Comparison of ENCODE assay signal across 26 cellular contexts in genomic region chr2:192544371-192544955, GRCh38.
DNase-seq lines count a peak whose midpoint lies in the region; ATAC-seq, FAIRE-seq and TF ChIP-seq lines count a peak whose summit lies in the region.
"Had no signal": no experiment of that assay in that cellular context is flagged by ENCODE, and none has a peak within 500 bp of the region (broad histone marks: within the 10 kb centered on the region; RNA-seq: fewer than 3 reads in every experiment).

No MANE protein-coding gene starts in this region.

- no peak overlapping the region for H4K91ac ChIP-seq in H1 (replicated peaks; ENCODE audit: insufficient read length, low read length)

- no peaks in the 10 kb centered on the region for H3K23me2 ChIP-seq in H1 (ENCODE audit: low read depth, low read length)

- H4K8ac ChIP-seq in H1 (ENCODE audit: extremely low read depth, insufficient read depth, low read length) = no peak overlapping the region

- H3K18ac ChIP-seq in H1 (ENCODE audit: extremely low read depth, low read length) = no peak overlapping the region

- peaks cover 2% of the 10 kb centered on the region for H3K27me3 Mint-ChIP-seq in mesothelial cell of epicardium (ENCODE audit: low read depth)
- H3K27me3 Mint-ChIP-seq in naive thymus-derived CD8-positive, alpha-beta T cell = no peaks in the 10 kb centered on the region
- H3K27me3 Mint-ChIP-seq: activated naive CD4-positive, alpha-beta T cell treated with anti-CD3 and anti-CD28 coated beads, Interleukin-2, amount 10 ng/mL, durations not matched to agents 7 days and 5 days; naive thymus-derived CD4-positive, alpha-beta T cell; type B pancreatic cell had no signal

- H3K36me3 Mint-ChIP-seq in mesothelial cell of epicardium = no peaks in the 10 kb centered on the region
- H3K36me3 Mint-ChIP-seq in naive thymus-derived CD8-positive, alpha-beta T cell = no peaks in the 10 kb centered on the region
- H3K36me3 Mint-ChIP-seq: activated naive CD4-positive, alpha-beta T cell treated with anti-CD3 and anti-CD28 coated beads, Interleukin-2, amount 10 ng/mL, durations not matched to agents 7 days and 5 days; naive thymus-derived CD4-positive, alpha-beta T cell; type B pancreatic cell had no signal

- peak; percentile 32 for DNase-seq in ELR (ENCODE audit: low read depth)
- DNase-seq in NCI-H82 (lab: John Stamatoyannopoulos, UW) = peak; percentile 82
- DNase-seq in H1 (ENCODE audit: low read depth in 1 of 2, low spot score in 2 of 2) = no peak
- DNase-seq in mesothelial cell of epicardium (ENCODE audit: low spot score in 2 of 2, unreplicated experiment in 2 of 2) = no peak
- no peak for DNase-seq in NCI-H1092 (lab: John Stamatoyannopoulos, UW)
- no peak for DNase-seq in naive thymus-derived CD8-positive, alpha-beta T cell
- no peak for DNase-seq in NCI-H2171 (lab: John Stamatoyannopoulos, UW)
- DNase-seq: activated CD4-positive, alpha-beta T cell treated with anti-CD3 and anti-CD28 coated beads for 4 hours; activated naive CD4-positive, alpha-beta T cell treated with anti-CD3 and anti-CD28 coated beads, Interleukin-2, amount 10 ng/mL, durations not matched to agents 7 days and 5 days; activated T-cell treated with anti-CD3 and anti-CD28 coated beads, Interleukin-2, amount 50 U/mL, for 48 hours; anterior cingulate cortex; C1 segment of cervical spinal cord; Calu3; effector CD4-positive, alpha-beta T cell; KBM-7; naive thymus-derived CD4-positive, alpha-beta T cell; NCI-H187 treated with DMSO at 0.1 percent for 48 hours; NCI-H2227 treated with DMSO at 0.1 percent for 48 hours; NCI-H774; PC-9; SJCRH30 had no signal

- no peak overlapping the region for H2BK20ac ChIP-seq in H1 (ENCODE audit: low read length)

- peaks cover 34% of the 10 kb centered on the region for H3K4me1 Mint-ChIP-seq in mesothelial cell of epicardium
- no peaks in the 10 kb centered on the region for H3K4me1 Mint-ChIP-seq in naive thymus-derived CD8-positive, alpha-beta T cell
- H3K4me1 Mint-ChIP-seq: activated naive CD4-positive, alpha-beta T cell treated with anti-CD3 and anti-CD28 coated beads, Interleukin-2, amount 10 ng/mL, durations not matched to agents 7 days and 5 days; naive thymus-derived CD4-positive, alpha-beta T cell had no signal

- no peak overlapping the region for H2BK120ac ChIP-seq in H1 (replicated peaks; ENCODE audit: low read depth, low read length)

- H3K9me3 Mint-ChIP-seq in mesothelial cell of epicardium = no peaks in the 10 kb centered on the region
- no peaks in the 10 kb centered on the region for H3K9me3 Mint-ChIP-seq in naive thymus-derived CD8-positive, alpha-beta T cell
- H3K9me3 Mint-ChIP-seq: activated naive CD4-positive, alpha-beta T cell treated with anti-CD3 and anti-CD28 coated beads, Interleukin-2, amount 10 ng/mL, durations not matched to agents 7 days and 5 days; type B pancreatic cell had no signal

- no peak overlapping the region for H3K27ac ChIP-seq in H1 (ENCODE audit: low read depth, low read length)
- H3K27ac ChIP-seq: parathyroid adenoma, PC-9, SJCRH30 had no signal

- no peak for TF ChIP-seq CTCF in H1 (IDR thresholded peaks at IDR 0.05; ENCODE audit: control extremely low read depth in 1 of 3, insufficient read depth in 1 of 3, low read depth in 1 of 3, low read length in 3 of 3)
- TF ChIP-seq CTCF in mesothelial cell of epicardium (IDR thresholded peaks at IDR 0.05; ENCODE audit: unreplicated experiment) = no peak

- WGBS in H1 (ENCODE audit: extremely low coverage in 1 of 2, insufficient coverage in 1 of 2, insufficient read length in 1 of 2, insufficient replicate concordance in 2 of 2, low coverage in 1 of 2, low lambda C conversion rate in 2 of 2, missing lambda C conversion rate in 1 of 2), 2 experiments = 91% methylated on average over 4 of the region's 4 CpGs; no CpG with 5 or more reads in 1 of the 2 experiments

- H3K4me2 ChIP-seq in H1 (ENCODE audit: insufficient read depth in 1 of 2, low read depth in 2 of 2, low read length in 2 of 2) = no peak overlapping the region
- H3K4me2 ChIP-seq: PC-9 had no signal

- no peak overlapping the region for H3K4me3 ChIP-seq in H1 (ENCODE audit: extremely low read depth in 1 of 4, insufficient read depth in 2 of 4, low read depth in 3 of 4, low read length in 4 of 4)
- H3K4me3 ChIP-seq: PC-9, SJCRH30 had no signal

- no peak overlapping the region for H2BK5ac ChIP-seq in H1 (ENCODE audit: low read depth, low read length)

- H3K4ac ChIP-seq in H1 (replicated peaks; ENCODE audit: insufficient read length, low read depth, low read length) = no peak overlapping the region

- no peak for TF ChIP-seq EP300 in H1 (IDR thresholded peaks at IDR 0.05; ENCODE audit: borderline replicate concordance in 1 of 2, low read depth in 2 of 2, low read length in 2 of 2)

- H3K14ac ChIP-seq in H1 (ENCODE audit: insufficient read length) = no peak overlapping the region

- H3K56ac ChIP-seq in H1 (replicated peaks; ENCODE audit: insufficient read length, low read depth, low read length) = no peak overlapping the region

- H2AFZ ChIP-seq in H1 (ENCODE audit: low read length) = peak overlapping the region; percentile 94; the same call in 1 of the 2 replicates
- H2AFZ ChIP-seq: parathyroid adenoma, PC-9 had no signal

- H3K9ac ChIP-seq in H1 (replicated peaks in 1 of 4; ENCODE audit: extremely low read depth in 1 of 4, low read depth in 3 of 4, low read length in 3 of 4) = no peak overlapping the region
- H3K9ac ChIP-seq: parathyroid adenoma had no signal

- CTCF ChIA-PET in H1 (lab: Charles Lee; ENCODE audit: partially characterized antibody) = no interaction called here

- H4K5ac ChIP-seq in H1 (ENCODE audit: insufficient read length, low read depth, low read length) = no peak overlapping the region

- H3K9me3 ChIP-seq in H1 (ENCODE audit: insufficient read depth in 2 of 2, low read depth in 1 of 2, low read length in 1 of 2) = no peaks in the 10 kb centered on the region
- H3K9me3 ChIP-seq: SJCRH30 had no signal

- POLR2A ChIA-PET in H1 (lab: Charles Lee; ENCODE audit: partially characterized antibody) = interaction anchor here (0.6 kb wide), 1 partner anchor 1298 kb away, joined by 4 read pairs; no protein-coding TSS in a partner anchor
- POLR2A ChIA-PET in naive thymus-derived CD8-positive, alpha-beta T cell (lab: Charles Lee) = no interaction called here

- no peaks in the 10 kb centered on the region for H3K36me3 ChIP-seq in H1 (ENCODE audit: control insufficient read depth in 2 of 4, insufficient read depth in 4 of 4, low read length in 3 of 4)
- H3K36me3 ChIP-seq: SJCRH30 had no signal

- no peak overlapping the region for H3K23ac ChIP-seq in H1 (ENCODE audit: insufficient read length)

- H2BK15ac ChIP-seq in H1 (ENCODE audit: low read length) = no peak overlapping the region

- peak overlapping the region; percentile 72 for H3K27ac Mint-ChIP-seq in mesothelial cell of epicardium
- H3K27ac Mint-ChIP-seq in naive thymus-derived CD8-positive, alpha-beta T cell = peak overlapping the region in 1 of 10 donors; percentile 1
- H3K27ac Mint-ChIP-seq: activated naive CD4-positive, alpha-beta T cell treated with anti-CD3 and anti-CD28 coated beads, Interleukin-2, amount 10 ng/mL, durations not matched to agents 7 days and 5 days; naive thymus-derived CD4-positive, alpha-beta T cell; type B pancreatic cell had no signal

- TF ChIP-seq POLR2A in H1 (IDR thresholded peaks at IDR 0.05; ENCODE audit: control extremely low read depth in 1 of 2, low read depth in 2 of 2, low read length in 2 of 2) = no peak

- no peaks in the 10 kb centered on the region for H3K27me3 ChIP-seq in H1 (replicated peaks in 1 of 4; ENCODE audit: control insufficient read depth in 3 of 4, extremely low read depth in 1 of 4, insufficient read depth in 3 of 4, low read length in 3 of 4)

- no peak for FAIRE-seq in H1 (lab: Jason Lieb, UNC)

- ATAC-seq in naive thymus-derived CD8-positive, alpha-beta T cell = no peak
- ATAC-seq in HG02870 (IDR thresholded peaks at IDR 0.05; ENCODE audit: unreplicated experiment) = no peak
- ATAC-seq: HCT116; naive thymus-derived CD4-positive, alpha-beta T cell; right cardiac atrium had no signal

- no peak overlapping the region for H3K4me3 Mint-ChIP-seq in mesothelial cell of epicardium
- H3K4me3 Mint-ChIP-seq in naive thymus-derived CD8-positive, alpha-beta T cell = no peak overlapping the region
- H3K4me3 Mint-ChIP-seq: activated naive CD4-positive, alpha-beta T cell treated with anti-CD3 and anti-CD28 coated beads, Interleukin-2, amount 10 ng/mL, durations not matched to agents 7 days and 5 days; naive thymus-derived CD4-positive, alpha-beta T cell; type B pancreatic cell had no signal

- TF ChIP-seq RAD21 in H1 (IDR thresholded peaks at IDR 0.05 in 1 of 2, conservative IDR thresholded peaks at IDR 0.05 in 1 of 2; ENCODE audit: low read depth in 2 of 2, low read length in 2 of 2) = no peak

- no peaks in the 10 kb centered on the region for H3K79me2 ChIP-seq in H1 (ENCODE audit: control insufficient read depth in 1 of 2, insufficient read depth in 2 of 2, low read length in 2 of 2)
- H3K79me2 ChIP-seq: parathyroid adenoma had no signal

- H3K79me1 ChIP-seq in H1 (ENCODE audit: low read depth, low read length) = no peaks in the 10 kb centered on the region

- H2AK5ac ChIP-seq in H1 (ENCODE audit: low read depth, low read length) = no peak overlapping the region

- no peak overlapping the region for H2BK12ac ChIP-seq in H1 (ENCODE audit: low read depth, low read length)

- no peaks in the 10 kb centered on the region for H4K20me1 ChIP-seq in H1 (replicated peaks in 1 of 2; ENCODE audit: control insufficient read depth in 1 of 2, insufficient read depth in 2 of 2, low read length in 2 of 2)

- peaks cover 0 to 5% (median 0%) of the 10 kb centered on the region in 4 experiments; a peak in 2 of 7 replicates for H3K4me1 ChIP-seq in H1 (replicated peaks in 1 of 4; ENCODE audit: control insufficient read depth in 3 of 4, insufficient read depth in 4 of 4, low read length in 3 of 4)
- H3K4me1 ChIP-seq: parathyroid adenoma, SJCRH30 had no signal

TF ChIP-seq in H1, 55 proteins besides CTCF, POLR2A, EP300 and RAD21 (continues in another document):
- TF ChIP-seq EZH2 (IDR thresholded peaks at IDR 0.05; ENCODE audit: low read depth, low read length, severe bottlenecking) = no peak
- TF ChIP-seq GABPA (IDR thresholded peaks at IDR 0.05; ENCODE audit: borderline replicate concordance, insufficient read depth, low read length) = no peak
- TF ChIP-seq SRF (IDR thresholded peaks at IDR 0.05; ENCODE audit: low read depth, low read length) = no peak
- TF ChIP-seq CBX8 (IDR thresholded peaks at IDR 0.05; ENCODE audit: borderline replicate concordance, low read depth, low read length) = no peak
- TF ChIP-seq E2F6 (IDR thresholded peaks at IDR 0.05) = no peak
- TF ChIP-seq EGR1 (IDR thresholded peaks at IDR 0.05; ENCODE audit: borderline replicate concordance, low read depth, low read length) = no peak
- no peak for TF ChIP-seq SP1 (IDR thresholded peaks at IDR 0.05; ENCODE audit: low read depth, low read length)
- no peak for TF ChIP-seq YY1 (IDR thresholded peaks at IDR 0.05; ENCODE audit: low read depth, low read length)

Comparison
In these comparisons a context has a peak if more than half of its experiments do, and no peak if none do; other contexts are left out.
1. DNase-seq: peak in ELR (single experiment) and NCI-H82 (single experiment); none in H1 (0 of 2), mesothelial cell of epicardium (0 of 2), NCI-H1092 (single experiment), naive thymus-derived CD8-positive, alpha-beta T cell (0 of 10) and NCI-H2171 (single experiment).